ENCODE assay signal across 15 cellular contexts in genomic region chr15:75182187-75183131, GRCh38. TPM values are rescaled to one million over a fixed set of nuclear protein-coding genes. Genes with fewer than 3 reads are reported as not detected.
DNase-seq lines count a peak whose midpoint lies in the region; ATAC-seq and FAIRE-seq lines count a peak whose summit lies in the region.
"Had no signal": no experiment of that assay in that cellular context is flagged by ENCODE, and none has a peak within 500 bp of the region (broad histone marks: within the 10 kb centered on the region; RNA-seq: fewer than 3 reads in every experiment).

No MANE protein-coding gene starts in this region.

- no peaks in the 10 kb centered on the region for H3K9me3 ChIP-seq in SJCRH30 (replicated peaks)
- H3K9me3 ChIP-seq in small intestine (ENCODE audit: control insufficient read depth, low read depth), result no peaks in the 10 kb centered on the region
- H3K9me3 ChIP-seq: esophagus muscularis mucosa had no signal

- CTCF ChIA-PET in activated CD4-positive, alpha-beta T cell treated with anti-CD3 and anti-CD28 coated beads, Interleukin-2, amount 10 ng/mL, durations not matched to agents 7 days and 5 days (lab: Charles Lee), result interaction anchor here (0.6 to 3.4 kb wide), 4 partner anchors 12 to 866 kb away, joined by 3 to 9 read pairs (median 5); partner anchors contain the start of gene C15orf39

- peaks cover 30 to 33% of the 10 kb centered on the region in 2 donors for H3K4me1 Mint-ChIP-seq in immature natural killer cell
- H3K4me1 Mint-ChIP-seq in activated CD4-positive, alpha-beta T cell treated with anti-CD3 and anti-CD28 coated beads, Interleukin-2, amount 10 ng/mL, durations not matched to agents 7 days and 5 days, result peaks cover 14% of the 10 kb centered on the region

- POLR2A ChIA-PET in activated CD4-positive, alpha-beta T cell treated with anti-CD3 and anti-CD28 coated beads, Interleukin-2, amount 10 ng/mL, durations not matched to agents 7 days and 5 days (lab: Charles Lee), result no interaction called here

- H3K36me3 Mint-ChIP-seq in immature natural killer cell, result no peaks in the 10 kb centered on the region
- H3K36me3 Mint-ChIP-seq in activated CD4-positive, alpha-beta T cell treated with anti-CD3 and anti-CD28 coated beads, Interleukin-2, amount 10 ng/mL, durations not matched to agents 7 days and 5 days (ENCODE audit: low read depth), result no peaks in the 10 kb centered on the region

- no peak for ATAC-seq in GM18511 (IDR thresholded peaks at IDR 0.05; ENCODE audit: unreplicated experiment)

- H3K4me1 ChIP-seq in SJCRH30 (peaks cover 36% of the 10 kb centered on the region), small intestine (ENCODE audit: control insufficient read depth in 2 of 2, insufficient read depth in 1 of 2, low read depth in 1 of 2, low read length in 1 of 2) (peaks cover 2 to 12% of the 10 kb centered on the region in 2 donors)

- 17 to 51% (median 34%) methylated on average over 12 of the region's 12 CpGs for WGBS in small intestine, 3 donors

- peak; percentile 54 for DNase-seq in activated effector memory CD4-positive, alpha-beta T cell treated with anti-CD3 and anti-CD28 coated beads, Interleukin-2, amount 50 U/mL, for 16 hours
- DNase-seq in activated effector memory CD4-positive, alpha-beta T cell treated with Interleukin-2 at 50 U/mL for 16 hours, result no peak
- peak; percentile 46 to 71 for DNase-seq in SJCRH30
- peak; percentile 38 to 51 (median 48) for DNase-seq in immature natural killer cell
- peak; percentile 83 for DNase-seq in small intestine
- no peak for DNase-seq in NCI-H1930 (lab: John Stamatoyannopoulos, UW)
- DNase-seq in activated CD4-positive, alpha-beta T cell treated with anti-CD3 and anti-CD28 coated beads, Interleukin-2, amount 10 ng/mL, durations not matched to agents 7 days and 5 days, result no peak
- DNase-seq: cerebellar nuclear complex; NCI-H1092 treated with DMSO at 0.1 percent for 48 hours; NCI-H748 treated with DMSO at 0.1 percent for 48 hours; stimulated activated CD4-positive, alpha-beta T cell treated with anti-CD3 and anti-CD28 coated beads, Interleukin-12 subunit alpha, Interleukin-12 subunit beta, amount 100 ng/mL, for 4 hours had no signal

- no peaks in the 10 kb centered on the region for H3K27me3 ChIP-seq in SJCRH30
- H3K27me3 ChIP-seq in small intestine (ENCODE audit: control insufficient read depth in 2 of 2, insufficient read depth in 2 of 2, low read length in 2 of 2), result no peaks in the 10 kb centered on the region

- peak overlapping the region; percentile 20; the same call in 1 of the 2 replicates for H3K27ac ChIP-seq in SJCRH30
- H3K27ac ChIP-seq in small intestine (ENCODE audit: low read depth in 1 of 2, low read length in 1 of 2), result peak overlapping the region in 1 of 2 donors; percentile 43
- H3K27ac ChIP-seq: HL-60 had no signal

- H3K27ac Mint-ChIP-seq in immature natural killer cell, result peak overlapping the region; percentile 83 to 93 (median 92)
- no peak overlapping the region for H3K27ac Mint-ChIP-seq in activated CD4-positive, alpha-beta T cell treated with anti-CD3 and anti-CD28 coated beads, Interleukin-2, amount 10 ng/mL, durations not matched to agents 7 days and 5 days

- FAIRE-seq in small intestine (lab: Jason Lieb, UNC), result no peak

- H3K36me3 ChIP-seq in SJCRH30 (no peaks in the 10 kb centered on the region), small intestine (ENCODE audit: control insufficient read depth in 2 of 2, insufficient read depth in 2 of 2, low read length in 2 of 2) (no peaks in the 10 kb centered on the region)
- H3K36me3 ChIP-seq: esophagus muscularis mucosa had no signal

- H3K9me3 Mint-ChIP-seq in immature natural killer cell, result no peaks in the 10 kb centered on the region
- no peaks in the 10 kb centered on the region for H3K9me3 Mint-ChIP-seq in activated CD4-positive, alpha-beta T cell treated with anti-CD3 and anti-CD28 coated beads, Interleukin-2, amount 10 ng/mL, durations not matched to agents 7 days and 5 days

- peaks cover 0 to 8% (median 4%) of the 10 kb centered on the region in 3 donors for H3K27me3 Mint-ChIP-seq in immature natural killer cell (ENCODE audit: low read depth in 3 of 3)
- peaks cover 43% of the 10 kb centered on the region for H3K27me3 Mint-ChIP-seq in activated CD4-positive, alpha-beta T cell treated with anti-CD3 and anti-CD28 coated beads, Interleukin-2, amount 10 ng/mL, durations not matched to agents 7 days and 5 days

- no peak overlapping the region for H3K4me3 ChIP-seq in SJCRH30
- H3K4me3 ChIP-seq in small intestine (ENCODE audit: low read depth in 1 of 2, low read length in 2 of 2), result no peak overlapping the region
- H3K4me3 ChIP-seq: esophagus muscularis mucosa had no signal

- H3K4me3 Mint-ChIP-seq in immature natural killer cell, result peak overlapping the region; percentile 22 to 75 (median 67)
- no peak overlapping the region for H3K4me3 Mint-ChIP-seq in activated CD4-positive, alpha-beta T cell treated with anti-CD3 and anti-CD28 coated beads, Interleukin-2, amount 10 ng/mL, durations not matched to agents 7 days and 5 days

RNA-seq across cellular contexts. Expression of gene C15orf39, which starts 19.2 kb away (rescaled TPM):
- 19.6 and 21.1 TPM in 2 replicates for total RNA-seq in SJCRH30 (2014; rRNA removed; shearing (Covaris generic))
- polyA plus RNA-seq in immature natural killer cell (10 to 100 TPM in 1 of 3 donors, 1 to 10 TPM in 2; 3.8 to 14.0 (median 4.7) TPM), small intestine (10 to 100 TPM in 1 of 3 donors, 1 to 10 TPM in 2; 6.5 to 16.9 (median 6.9) TPM)
- 10 to 100 TPM; 47.0 to 48.6 TPM for total RNA-seq in activated CD4-positive, alpha-beta T cell treated with anti-CD3 and anti-CD28 coated beads, Interleukin-2, amount 10 ng/mL, durations not matched to agents 7 days and 5 days
- polyA plus RNA-seq: neural cell had no signal

Comparison
In these comparisons a context has a peak if more than half of its experiments do, and no peak if none do; other contexts are left out.
1. DNase-seq: peak in activated effector memory CD4-positive, alpha-beta T cell treated with anti-CD3 and anti-CD28 coated beads, Interleukin-2, amount 50 U/mL, for 16 hours (single experiment), SJCRH30 (2 of 2), immature natural killer cell (3 of 3) and small intestine (single experiment); none in activated effector memory CD4-positive, alpha-beta T cell treated with Interleukin-2 at 50 U/mL for 16 hours (single experiment), NCI-H1930 (0 of 2) and activated CD4-positive, alpha-beta T cell treated with anti-CD3 and anti-CD28 coated beads, Interleukin-2, amount 10 ng/mL, durations not matched to agents 7 days and 5 days (single experiment).